ENCODE assay signal across 8 cellular contexts in genomic region chr6:167141667-167142432, GRCh38. TPM values are rescaled to one million over a fixed set of nuclear protein-coding genes. Genes with fewer than 3 reads are reported as not detected.
DNase-seq lines count a peak whose midpoint lies in the region; ATAC-seq, FAIRE-seq and TF ChIP-seq lines count a peak whose summit lies in the region.

No MANE protein-coding gene starts in this region.

- ATAC-seq in CD4-positive, CD25-positive, alpha-beta regulatory T cell (ENCODE audit: low read depth in 2 of 2), result peak; percentile 65 to 81

- no peak for FAIRE-seq in kidney (lab: Jason Lieb, UNC)

- H3K4me1 Mint-ChIP-seq in CD4-positive, CD25-positive, alpha-beta regulatory T cell, result peaks cover 12 to 44% (median 16%) of the 10 kb centered on the region in 4 donors

- H3K9ac ChIP-seq in kidney (ENCODE audit: low read length in 2 of 2), result no peak overlapping the region

- peak overlapping the region; percentile 14 to 90 (median 75) for H3K27ac Mint-ChIP-seq in CD4-positive, CD25-positive, alpha-beta regulatory T cell

- peak; percentile 35 to 43 (median 36) for TF ChIP-seq CTCF in ascending aorta (IDR thresholded peaks at IDR 0.05)
- TF ChIP-seq CTCF in kidney (IDR thresholded peaks at IDR 0.05; ENCODE audit: borderline replicate concordance, extremely low read depth, insufficient read depth), result peak; percentile 79

- intact Hi-C loops in ascending aorta (cut with DNase I), result loop anchor here (10.0 kb wide), 1 partner anchor 367 kb away; no protein-coding TSS in a partner anchor
- intact Hi-C loops in kidney (cut with DNase I), result loop anchor here (10.0 kb wide), 1 partner anchor 367 kb away; no protein-coding TSS in a partner anchor

- H3K27me3 ChIP-seq in CD4-positive, CD25-positive, alpha-beta regulatory T cell (ENCODE audit: control insufficient read depth, insufficient read depth, low read length), result no peaks in the 10 kb centered on the region
- no peaks in the 10 kb centered on the region for H3K27me3 ChIP-seq in SJCRH30
- no peaks in the 10 kb centered on the region for H3K27me3 ChIP-seq in ascending aorta

- peaks cover 8% of the 10 kb centered on the region for H3K4me1 ChIP-seq in CD4-positive, CD25-positive, alpha-beta regulatory T cell (ENCODE audit: control insufficient read depth, insufficient read depth, low read length, poor library complexity, severe bottlenecking)
- H3K4me1 ChIP-seq in SJCRH30 (peaks cover 39% of the 10 kb centered on the region), ascending aorta (no peaks in the 10 kb centered on the region), kidney (ENCODE audit: control insufficient read depth in 1 of 2, insufficient read depth in 1 of 2, low read depth in 1 of 2, low read length in 2 of 2) (no peaks in the 10 kb centered on the region)

- H3K36me3 ChIP-seq in CD4-positive, CD25-positive, alpha-beta regulatory T cell (ENCODE audit: control insufficient read depth, insufficient read depth, low read length), result peaks cover 14% of the 10 kb centered on the region
- H3K36me3 ChIP-seq in SJCRH30, result no peaks in the 10 kb centered on the region
- H3K36me3 ChIP-seq in ascending aorta, result no peaks in the 10 kb centered on the region
- H3K36me3 ChIP-seq in kidney (ENCODE audit: control insufficient read depth in 1 of 2, insufficient read depth in 2 of 2, low read length in 2 of 2), result no peaks in the 10 kb centered on the region

- H3K4me3 Mint-ChIP-seq in CD4-positive, CD25-positive, alpha-beta regulatory T cell, result peak overlapping the region in 2 of 4 donors; percentile 36 to 62

- no peak overlapping the region for H3K27ac ChIP-seq in CD4-positive, CD25-positive, alpha-beta regulatory T cell (ENCODE audit: insufficient read depth, low read length, poor library complexity, severe bottlenecking)
- H3K27ac ChIP-seq in SJCRH30 (peak overlapping the region; percentile 97), ascending aorta (no peak overlapping the region), kidney (ENCODE audit: low read depth in 2 of 2, low read length in 2 of 2) (no peak overlapping the region)

- peak; percentile 39 to 56 (median 51) for DNase-seq in CD4-positive, CD25-positive, alpha-beta regulatory T cell
- DNase-seq in GM19240 (ENCODE audit: insufficient read length, low spot score) (peak; percentile 54), HK-2 (ENCODE audit: unreplicated experiment) (peak; percentile 46), SJCRH30 (peak; percentile 73 to 83), ascending aorta (ENCODE audit: low spot score in 2 of 2) (no peak), kidney (no peak), GOT3 (lab: John Stamatoyannopoulos, UW) (no peak)
- peak; percentile 53 for DNase-seq in stimulated activated CD4-positive, alpha-beta T cell treated with anti-CD3 and anti-CD28 coated beads, Interleukin-4, amount 100 ng/mL, for 24 hours

- H3K9me3 ChIP-seq in CD4-positive, CD25-positive, alpha-beta regulatory T cell (ENCODE audit: control insufficient read depth in 2 of 2, low read length in 2 of 2), result no peaks in the 10 kb centered on the region
- H3K9me3 ChIP-seq in SJCRH30 (replicated peaks) (no peaks in the 10 kb centered on the region), ascending aorta (no peaks in the 10 kb centered on the region), kidney (ENCODE audit: control insufficient read depth in 1 of 2, low read length in 2 of 2) (no peaks in the 10 kb centered on the region)

- H3K36me3 Mint-ChIP-seq in CD4-positive, CD25-positive, alpha-beta regulatory T cell, result peaks cover 3% of the 10 kb centered on the region

- H3K9me3 Mint-ChIP-seq in CD4-positive, CD25-positive, alpha-beta regulatory T cell, result peaks cover 0 to 2% (median 0%) of the 10 kb centered on the region in 7 donors

- H3K4me3 ChIP-seq in CD4-positive, CD25-positive, alpha-beta regulatory T cell (ENCODE audit: low read depth, low read length), result no peak overlapping the region
- peak overlapping the region; percentile 8 for H3K4me3 ChIP-seq in SJCRH30
- H3K4me3 ChIP-seq in ascending aorta, result no peak overlapping the region
- H3K4me3 ChIP-seq in kidney (ENCODE audit: low read length in 2 of 2), result no peak overlapping the region

- H3K27me3 Mint-ChIP-seq in CD4-positive, CD25-positive, alpha-beta regulatory T cell, result no peaks in the 10 kb centered on the region

RNA-seq across cellular contexts. Expression of gene GPR31, which starts 15.9 kb away (rescaled TPM):
- not detected for total RNA-seq in CD4-positive, CD25-positive, alpha-beta regulatory T cell
- not detected for polyA plus RNA-seq in CD4-positive, CD25-positive, alpha-beta regulatory T cell
- not detected in 2 replicates for total RNA-seq in SJCRH30 (2014; rRNA removed; shearing (Covaris generic))
- total RNA-seq in ascending aorta, result not detected
- 0.16 TPM for total RNA-seq in kidney
- polyA plus RNA-seq in kidney (ENCODE audit: insufficient read depth, low read depth, low replicate concordance), result not detected

RNA-seq across cellular contexts. Expression of gene CCR6, which starts 19.0 kb away (rescaled TPM):
- total RNA-seq in CD4-positive, CD25-positive, alpha-beta regulatory T cell, result 40.8 TPM
- 10 to 100 TPM; 52.7 to 97.3 (median 79.0) TPM for polyA plus RNA-seq in CD4-positive, CD25-positive, alpha-beta regulatory T cell
- not detected in 2 replicates for total RNA-seq in SJCRH30 (2014; rRNA removed; shearing (Covaris generic))
- total RNA-seq in ascending aorta (not detected), kidney (0.54 TPM)
- polyA plus RNA-seq in kidney (ENCODE audit: insufficient read depth, low read depth, low replicate concordance), result 0.43 TPM

Comparison
In these comparisons a context has a peak if more than half of its experiments do, and no peak if none do; other contexts are left out.
1. DNase-seq: peak in CD4-positive, CD25-positive, alpha-beta regulatory T cell (3 of 3), GM19240 (single experiment), HK-2 (single experiment), SJCRH30 (2 of 2) and stimulated activated CD4-positive, alpha-beta T cell treated with anti-CD3 and anti-CD28 coated beads, Interleukin-4, amount 100 ng/mL, for 24 hours (single experiment); none in ascending aorta (0 of 2), kidney (single experiment) and GOT3 (single experiment).
2. RNA of gene CCR6, which starts 19.0 kb away (total RNA-seq): 40.8 TPM in CD4-positive, CD25-positive, alpha-beta regulatory T cell (single experiment); 0.54 TPM in kidney (single experiment), not detected in SJCRH30 and not detected in ascending aorta (single experiment); every median in the first group is over 10 times any median in the second.